In the genomic region with DNA sequence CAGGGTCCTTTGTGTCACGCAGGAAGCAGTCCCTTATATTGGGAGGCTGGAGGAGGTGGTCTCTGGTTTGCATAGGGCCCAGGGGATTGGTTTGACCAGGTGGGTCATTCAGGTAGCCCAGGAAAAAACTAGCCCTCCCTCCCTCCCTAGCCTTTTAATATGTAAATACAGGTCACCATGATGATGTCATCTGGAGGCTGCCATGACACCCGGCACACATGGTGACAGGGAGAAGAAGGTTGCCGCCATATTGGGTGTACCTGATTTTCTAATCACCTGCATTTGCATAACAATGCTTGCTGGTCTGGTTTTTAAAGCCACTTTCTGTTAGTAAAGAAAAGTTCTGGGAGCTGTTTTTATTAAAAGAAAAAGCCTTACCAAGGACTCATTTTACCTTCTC, we compare ENCODE assay signal across 22 cellular contexts.
"Had no signal": no experiment of that assay in that cellular context is flagged by ENCODE, and none has a peak within 500 bp of the region (broad histone marks: within the 10 kb centered on the region; RNA-seq: fewer than 3 reads in every experiment).

No MANE protein-coding gene starts in this region.

- H3K27me3 ChIP-seq: breast epithelium, SJSA1 had no signal

- H3K9me3 ChIP-seq: SJSA1 had no signal

- H3K36me3 ChIP-seq: breast epithelium, SJSA1 had no signal

- H3K4me1 ChIP-seq: breast epithelium, SJSA1 had no signal

- H3K4me3 ChIP-seq: breast epithelium, SJSA1 had no signal

- H3K27ac ChIP-seq: breast epithelium, SJSA1 had no signal

- DNase-seq: activated B cell treated with CpG ODN at 0.5 μM for 24 hours; activated CD4-positive, alpha-beta T cell treated with anti-CD3 and anti-CD28 coated beads for 1 hour; activated CD4-positive, alpha-beta T cell treated with anti-CD3 and anti-CD28 coated beads, Interleukin-2, amount 10 ng/mL, durations not matched to agents 24 days and 14 days; activated CD4-positive, alpha-beta T cell treated with anti-CD3 and anti-CD28 coated beads, Interleukin-2, amount 50 U/mL, for 48 hours; activated CD8-positive, alpha-beta memory T cell treated with anti-CD3 and anti-CD28 coated beads, Interleukin-2, amount 10 ng/mL, durations not matched to agents 7 days and 5 days; activated effector memory CD4-positive, alpha-beta T cell treated with Interleukin-2 at 50 U/mL for 16 hours; activated naive CD4-positive, alpha-beta T cell; activated T-cell treated with anti-CD3 and anti-CD28 coated beads, Interleukin-2, amount 50 U/mL, for 24 hours; aorta; NCI-H1048; NCI-H1417; NCI-H2029; NCI-H2107; NCI-H2171 treated with DMSO at 0.1 percent for 48 hours; NCI-H226; NCI-H526; NCI-H774; NK-92 treated with Interleukin-12 subunit alpha and Interleukin-12 subunit beta, amount 100 ng/mL, for 24 hours; PC-3; SHP77 had no signal
